Comparison of ENCODE assay signal across 8 cellular contexts in the genomic region with DNA sequence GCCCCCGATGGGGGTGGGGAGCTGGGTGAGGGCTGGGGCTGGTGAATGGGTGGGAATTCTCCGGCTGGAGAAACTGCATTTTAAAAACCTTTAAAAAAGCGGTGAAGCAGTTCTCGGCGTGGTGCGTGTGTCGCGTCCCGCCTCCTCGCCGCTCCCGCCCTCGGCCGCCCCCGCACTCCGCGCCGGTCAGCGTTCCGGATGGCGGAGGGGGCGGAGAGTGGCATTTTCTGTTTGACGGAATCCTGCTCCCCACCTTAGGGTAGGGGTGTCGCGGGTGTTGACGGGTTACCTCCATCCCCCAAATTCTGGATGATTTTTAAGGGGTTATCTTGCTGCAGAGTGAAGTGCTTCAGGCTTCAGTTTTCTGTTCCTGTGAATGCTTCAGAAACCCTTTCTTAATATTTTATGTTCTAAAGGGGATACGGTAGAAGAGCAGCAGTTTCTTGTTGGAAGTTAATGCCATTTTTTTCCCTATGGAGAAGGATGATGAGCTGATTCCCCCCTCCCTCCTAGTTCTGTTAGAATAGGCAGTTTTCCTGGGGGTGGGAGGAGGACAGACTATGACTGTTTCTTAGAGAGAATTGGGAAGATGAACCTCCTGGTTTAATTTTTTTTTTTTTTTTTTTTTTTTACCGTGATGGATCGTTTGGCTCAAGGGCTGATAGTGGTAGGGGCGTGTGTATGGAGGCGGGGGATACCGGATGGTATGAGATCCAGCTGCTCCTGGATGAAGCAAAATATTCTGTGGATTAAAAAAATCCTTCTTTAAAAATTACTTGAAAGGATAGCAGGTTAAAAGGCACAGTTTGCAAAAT. TPM values are rescaled to one million over a fixed set of nuclear protein-coding genes. Genes with fewer than 3 reads are reported as not detected.
DNase-seq lines count a peak whose midpoint lies in the region; ATAC-seq and TF ChIP-seq lines count a peak whose summit lies in the region.

No MANE protein-coding gene starts in this region.

- peaks cover 0 to 6% of the 10 kb centered on the region in 2 donors for H3K36me3 Mint-ChIP-seq in CD4-positive, alpha-beta memory T cell

- ATAC-seq in GM19397 (IDR thresholded peaks at IDR 0.05; ENCODE audit: unreplicated experiment): peak; percentile 42
- ATAC-seq in HG03460 (IDR thresholded peaks at IDR 0.05; ENCODE audit: unreplicated experiment): peak; percentile 64
- ATAC-seq in left ventricle myocardium superior: peak; percentile 67

- TF ChIP-seq POLR2A in prostate gland (IDR thresholded peaks at IDR 0.05): no peak

- peak overlapping the region; percentile 71 to 76 for H3K4me3 ChIP-seq in CD4-positive, alpha-beta memory T cell (ENCODE audit: low read length in 2 of 2)
- H3K4me3 ChIP-seq in SJSA1 (peak overlapping the region; percentile 90), prostate gland (peak overlapping the region; percentile 97)

- no peaks in the 10 kb centered on the region for H3K27me3 Mint-ChIP-seq in CD4-positive, alpha-beta memory T cell

- TF ChIP-seq CTCF in prostate gland (IDR thresholded peaks at IDR 0.05): no peak

- POLR2A ChIA-PET in CD4-positive, alpha-beta memory T cell (lab: Charles Lee; ENCODE audit: partially characterized antibody): interaction anchor here (0.6 to 2.5 kb wide), 7 partner anchors 27 to 1920 kb away, joined by 3 to 13 read pairs (median 3); a partner anchor contains a TSS

- H3K27me3 ChIP-seq in CD4-positive, alpha-beta memory T cell (ENCODE audit: insufficient read depth, low read length): no peaks in the 10 kb centered on the region
- H3K27me3 ChIP-seq in SJSA1 (replicated peaks) (no peaks in the 10 kb centered on the region), prostate gland (replicated peaks; ENCODE audit: insufficient read depth) (no peaks in the 10 kb centered on the region)

- CTCF ChIA-PET in CD4-positive, alpha-beta memory T cell (lab: Charles Lee; ENCODE audit: partially characterized antibody): no interaction called here

- H3K27ac ChIP-seq in CD4-positive, alpha-beta memory T cell (ENCODE audit: low read depth, low read length): peak overlapping the region; percentile 63
- H3K27ac ChIP-seq in SJSA1: peak overlapping the region; percentile 84
- H3K27ac ChIP-seq in prostate gland: peak overlapping the region; percentile 88 to 90

- H3K27ac Mint-ChIP-seq in CD4-positive, alpha-beta memory T cell: peak overlapping the region; percentile 67 to 82 (median 77)

- peak in 4 of 5 donors; percentile 27 to 38 (median 30) for DNase-seq in CD4-positive, alpha-beta memory T cell
- DNase-seq in SJSA1 (ENCODE audit: low read depth in 1 of 2, low spot score in 2 of 2) (peak in 1 of 2 experiments; percentile 48), amniotic epithelial cell (ENCODE audit: low read depth) (peak; percentile 29), left ventricle myocardium superior (peak; percentile 56), prostate gland (ENCODE audit: low spot score) (peak; percentile 22), NCI-H1930 (lab: John Stamatoyannopoulos, UW) (no peak)

- H3K9me3 Mint-ChIP-seq in CD4-positive, alpha-beta memory T cell: peaks cover 0 to 2% (median 0%) of the 10 kb centered on the region in 8 donors

- H3K4me1 ChIP-seq in CD4-positive, alpha-beta memory T cell (ENCODE audit: insufficient read depth, low read length): peaks cover 21% of the 10 kb centered on the region
- peaks cover 17% of the 10 kb centered on the region for H3K4me1 ChIP-seq in SJSA1 (replicated peaks)
- no peaks in the 10 kb centered on the region for H3K4me1 ChIP-seq in prostate gland (replicated peaks)

- intact Hi-C loops in CD4-positive, alpha-beta memory T cell (cut with micrococcal nuclease): loop anchor here (2.0 kb wide), 2 partner anchors 90 to 694 kb away; a partner anchor contains a TSS
- intact Hi-C loops in left ventricle myocardium superior (cut with micrococcal nuclease) (no loop called here), prostate gland (cut with DNase I) (no loop called here)

- H3K36me3 ChIP-seq in CD4-positive, alpha-beta memory T cell (ENCODE audit: insufficient read depth, low read length): no peaks in the 10 kb centered on the region
- H3K36me3 ChIP-seq in SJSA1 (peaks cover 22% of the 10 kb centered on the region), prostate gland (no peaks in the 10 kb centered on the region)

- under 1% methylated on average over 30 of the region's 32 CpGs for WGBS in prostate gland

- peak overlapping the region; percentile 85 to 95 (median 89) for H3K4me3 Mint-ChIP-seq in CD4-positive, alpha-beta memory T cell

- peaks cover 20 to 32% (median 25%) of the 10 kb centered on the region in 4 donors for H3K4me1 Mint-ChIP-seq in CD4-positive, alpha-beta memory T cell

- no peaks in the 10 kb centered on the region for H3K9me3 ChIP-seq in CD4-positive, alpha-beta memory T cell (ENCODE audit: control insufficient read depth in 1 of 2, low read length in 2 of 2)
- H3K9me3 ChIP-seq in SJSA1 (replicated peaks) (no peaks in the 10 kb centered on the region), prostate gland (no peaks in the 10 kb centered on the region)

RNA-seq across cellular contexts. Expression of a gene that starts 0.7 kb away (rescaled TPM):
- 10 to 100 TPM; 30.6 to 39.1 TPM for total RNA-seq in CD4-positive, alpha-beta memory T cell
- polyA plus RNA-seq in CD4-positive, alpha-beta memory T cell: 10 to 100 TPM; 19.7 to 22.0 TPM
- 43.9 and 54.8 TPM in 2 replicates for total RNA-seq in SJSA1 (2014; rRNA removed; shearing (Covaris generic))
- total RNA-seq in left ventricle myocardium superior (52.6 TPM), prostate gland (10 to 100 TPM; 50.0 to 64.8 TPM)

Comparison
In these comparisons a context has a peak if more than half of its experiments do, and no peak if none do; other contexts are left out.
1. DNase-seq: peak in CD4-positive, alpha-beta memory T cell (4 of 5), amniotic epithelial cell (single experiment), left ventricle myocardium superior (single experiment) and prostate gland (single experiment); none in NCI-H1930 (0 of 2).
2. Peak in every context shown above with its lines, with median percentiles within 50 percentile points of each other: H3K27ac ChIP-seq, H3K4me3 ChIP-seq and ATAC-seq.